In the genomic region with DNA sequence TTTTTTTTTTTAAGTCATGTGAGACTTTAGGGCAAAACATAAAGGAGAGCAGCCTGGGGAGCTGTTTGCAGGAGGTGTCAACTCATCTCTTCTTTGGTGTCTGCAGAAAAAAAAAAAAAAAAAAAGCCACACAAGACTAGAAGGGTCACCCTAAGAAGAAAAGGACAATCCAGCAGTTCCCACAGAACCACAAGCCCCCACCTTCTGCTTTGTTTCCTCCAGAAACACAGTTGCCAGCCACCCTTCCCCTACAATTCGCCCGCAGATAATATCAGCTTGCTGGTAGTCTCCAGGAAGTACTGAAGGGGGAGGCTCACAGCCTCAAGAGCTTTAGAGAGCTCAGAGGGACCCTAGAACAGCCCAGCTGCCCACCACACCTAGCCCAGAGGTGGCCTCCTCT, we compare ENCODE assay signal across 8 cellular contexts. TPM values are rescaled to one million over a fixed set of nuclear protein-coding genes. Genes with fewer than 3 reads are reported as not detected.
DNase-seq lines count a peak whose midpoint lies in the region; TF ChIP-seq lines count a peak whose summit lies in the region.

No MANE protein-coding gene starts in this region.

- TF ChIP-seq CTCF in tibial artery (IDR thresholded peaks at IDR 0.05) (no peak), lower leg skin (IDR thresholded peaks at IDR 0.05) (no peak)

- DNase-seq in activated naive CD4-positive, alpha-beta T cell treated with Interleukin-2 at 50 U/mL for 16 hours: peak; percentile 32
- no peak for DNase-seq in activated naive CD4-positive, alpha-beta T cell treated with anti-CD3 and anti-CD28 coated beads, Interleukin-2, amount 50 U/mL, for 16 hours
- DNase-seq in SW480 (ENCODE audit: low spot score): peak; percentile 66
- DNase-seq in effector memory CD4-positive, alpha-beta T cell: peak; percentile 44 to 54 (median 47)
- DNase-seq in tibial artery: no peak
- no peak for DNase-seq in lower leg skin (ENCODE audit: low spot score in 2 of 2)
- no peak for DNase-seq in glomerular visceral epithelial cell (ENCODE audit: extremely low spot score)
- DNase-seq in SJCRH30: no peak

- 64 to 65% methylated on average over 2 of the region's 2 CpGs for WGBS in lower leg skin, 2 donors

- H3K27ac ChIP-seq in effector memory CD4-positive, alpha-beta T cell (ENCODE audit: insufficient read depth, low read length, poor library complexity, severe bottlenecking): peak overlapping the region; percentile 66
- H3K27ac ChIP-seq in tibial artery (no peak overlapping the region), SJCRH30 (no peak overlapping the region)

- peaks cover 50% of the 10 kb centered on the region for H3K4me1 ChIP-seq in effector memory CD4-positive, alpha-beta T cell (ENCODE audit: control insufficient read depth, insufficient read depth, low read length, poor library complexity, severe bottlenecking)
- H3K4me1 ChIP-seq in tibial artery: no peaks in the 10 kb centered on the region
- H3K4me1 ChIP-seq in SJCRH30: no peaks in the 10 kb centered on the region

- H3K36me3 ChIP-seq in effector memory CD4-positive, alpha-beta T cell (ENCODE audit: control insufficient read depth, insufficient read depth, low read length): no peaks in the 10 kb centered on the region
- H3K36me3 ChIP-seq in tibial artery (peaks cover 4 to 49% (median 40%) of the 10 kb centered on the region in 3 donors), SJCRH30 (no peaks in the 10 kb centered on the region; the same call in 1 of the 2 replicates)

- H3K9me3 ChIP-seq in effector memory CD4-positive, alpha-beta T cell (ENCODE audit: control insufficient read depth, low read length): no peaks in the 10 kb centered on the region
- no peaks in the 10 kb centered on the region for H3K9me3 ChIP-seq in tibial artery
- no peaks in the 10 kb centered on the region for H3K9me3 ChIP-seq in SJCRH30 (replicated peaks)

- peak overlapping the region; percentile 5 for H3K4me3 ChIP-seq in effector memory CD4-positive, alpha-beta T cell (ENCODE audit: insufficient read depth, low read depth, low read length, poor library complexity, severe bottlenecking)
- H3K4me3 ChIP-seq in tibial artery: peak overlapping the region; percentile 2 to 11
- no peak overlapping the region for H3K4me3 ChIP-seq in lower leg skin (ENCODE audit: low read depth, poor library complexity, severe bottlenecking)
- H3K4me3 ChIP-seq in SJCRH30: no peak overlapping the region

- no peak for TF ChIP-seq POLR2A in lower leg skin (IDR thresholded peaks at IDR 0.05)

- H3K27me3 ChIP-seq in effector memory CD4-positive, alpha-beta T cell (replicated peaks; ENCODE audit: control insufficient read depth, insufficient read depth, low read length, poor library complexity, severe bottlenecking): no peaks in the 10 kb centered on the region
- peaks cover 0 to 6% of the 10 kb centered on the region in 2 donors for H3K27me3 ChIP-seq in tibial artery
- H3K27me3 ChIP-seq in SJCRH30: no peaks in the 10 kb centered on the region

- intact Hi-C loops in tibial artery (cut with DNase I; ENCODE audit: low total_unique reads) (no loop called here), lower leg skin (cut with DNase I; ENCODE audit: low total_unique reads) (no loop called here)

RNA-seq across cellular contexts. Expression of a gene that starts 22.3 kb away (rescaled TPM):
- 100 to 1,000 TPM; 138 to 162 (median 152) TPM for total RNA-seq in lower leg skin
- total RNA-seq in SJCRH30 (2014; rRNA removed; shearing (Covaris generic)): 8.2 and 8.6 TPM in 2 replicates

RNA-seq across cellular contexts. Expression of a gene that starts 34.9 kb away (rescaled TPM):
- total RNA-seq in lower leg skin: 100 to 1,000 TPM in 3 of 4 donors, 10 to 100 TPM in 1; 89.0 to 111 (median 106) TPM
- total RNA-seq in SJCRH30 (2014; rRNA removed; shearing (Covaris generic)): 118 and 122 TPM in 2 replicates

Comparison
In these comparisons a context has a peak if more than half of its experiments do, and no peak if none do; other contexts are left out.
1. DNase-seq: peak in activated naive CD4-positive, alpha-beta T cell treated with Interleukin-2 at 50 U/mL for 16 hours (single experiment), SW480 (single experiment) and effector memory CD4-positive, alpha-beta T cell (3 of 3); none in activated naive CD4-positive, alpha-beta T cell treated with anti-CD3 and anti-CD28 coated beads, Interleukin-2, amount 50 U/mL, for 16 hours (single experiment), tibial artery (0 of 2), lower leg skin (0 of 2), glomerular visceral epithelial cell (single experiment) and SJCRH30 (0 of 2).
2. H3K4me3 ChIP-seq: peak in effector memory CD4-positive, alpha-beta T cell (single experiment) and tibial artery (2 of 2); none in lower leg skin (single experiment) and SJCRH30 (single experiment).
3. RNA of a gene that starts 22.3 kb away (total RNA-seq): 138 to 162 TPM in lower leg skin; 8.2 to 8.6 TPM in SJCRH30; every median in the first group is over 10 times any median in the second.